Comparison of ENCODE assay signal across 33 cellular contexts in genomic region chr5:171720086-171720485, GRCh38.
"Had no signal": no experiment of that assay in that cellular context is flagged by ENCODE, and none has a peak within 500 bp of the region (broad histone marks: within the 10 kb centered on the region; RNA-seq: fewer than 3 reads in every experiment).

No MANE protein-coding gene starts in this region.

- H3K27ac ChIP-seq: cardiac muscle cell, PC-9, RWPE1, SJCRH30, SK-N-MC had no signal

- DNase-seq: activated CD4-positive, alpha-beta T cell treated with anti-CD3 and anti-CD28 coated beads for 36 hours; activated CD4-positive, alpha-beta T cell treated with anti-CD3 and anti-CD28 coated beads, Interleukin-2, amount 10 ng/mL, durations not matched to agents 7 days and 5 days; activated CD4-positive, alpha-beta T cell treated with anti-CD3 and anti-CD28 coated beads, Interleukin-2, amount 50 U/mL, for 48 hours; activated CD8-positive, alpha-beta memory T cell treated with anti-CD3 and anti-CD28 coated beads, Interleukin-2, amount 50 U/mL, for 4 hours; activated naive CD4-positive, alpha-beta T cell treated with anti-CD3 and anti-CD28 coated beads, Interleukin-2, amount 10 ng/mL, durations not matched to agents 7 days and 5 days; activated naive CD8-positive, alpha-beta T cell treated with anti-CD3 and anti-CD28 coated beads, Interleukin-2, amount 50 U/mL, for 24 hours; activated T-cell treated with anti-CD3 and anti-CD28 coated beads for 4 hours; activated T-cell treated with anti-CD3 and anti-CD28 coated beads, Interleukin-2, amount 50 U/mL, for 4 hours; anterior cingulate cortex; NCI-H1092 treated with DMSO at 0.1 percent for 48 hours; NCI-H1417; NCI-H146; NCI-H187; NCI-H2029 treated with DMSO at 0.1 percent for 48 hours; NCI-H2107; NCI-H2171; NCI-H510A; NCI-H526; NCI-H748 treated with DMSO at 0.1 percent for 48 hours; NK-92 treated with Interleukin-12 subunit alpha and Interleukin-12 subunit beta, amount 100 ng/mL, for 24 hours; PC-9; SHP77; SJCRH30 had no signal

- H3K9me3 Mint-ChIP-seq: activated CD4-positive, alpha-beta T cell treated with anti-CD3 and anti-CD28 coated beads, Interleukin-2, amount 10 ng/mL, durations not matched to agents 7 days and 5 days; activated naive CD4-positive, alpha-beta T cell treated with anti-CD3 and anti-CD28 coated beads, Interleukin-2, amount 10 ng/mL, durations not matched to agents 7 days and 5 days; activated naive CD8-positive, alpha-beta T cell treated with anti-CD3 and anti-CD28 coated beads, Interleukin-2, amount 50 U/mL, for 24 hours; activated T-cell treated with anti-CD3 and anti-CD28 coated beads, Interleukin-2, amount 50 U/mL, for 4 hours; activated T-helper 1 cell treated with anti-CD3 and anti-CD28 coated beads, Interleukin-12 subunit alpha, Interleukin-12 subunit beta, Interleukin-2, Interleukin-4 antibody, amounts not matched to agents 30 ng/mL and 10 ng/mL and 1 ng/mL, durations not matched to agents 14 hours and 24 hours and 36 hours; T-helper 1 cell treated with Interleukin-12 subunit alpha and Interleukin-12 subunit beta and Interleukin-4 antibody, amounts not matched to agents 30 μg/mL and 1 μg/mL, for 36 hours; T-helper 2 cell treated with Interferon-gamma antibody and Interleukin-4, amounts not matched to agents 5 μg/mL and 100 μg/mL, for 36 hours had no signal

- H3K36me3 Mint-ChIP-seq: activated naive CD4-positive, alpha-beta T cell treated with anti-CD3 and anti-CD28 coated beads, Interleukin-2, amount 10 ng/mL, durations not matched to agents 7 days and 5 days; activated naive CD8-positive, alpha-beta T cell; brain; WTC11 had no signal

- H3K4me3 Mint-ChIP-seq: activated CD4-positive, alpha-beta T cell treated with anti-CD3 and anti-CD28 coated beads for 36 hours; activated CD4-positive, alpha-beta T cell treated with anti-CD3 and anti-CD28 coated beads, Interleukin-2, amount 10 ng/mL, durations not matched to agents 7 days and 5 days; activated naive CD4-positive, alpha-beta T cell treated with anti-CD3 and anti-CD28 coated beads, Interleukin-2, amount 10 ng/mL, durations not matched to agents 7 days and 5 days; activated naive CD8-positive, alpha-beta T cell; activated naive CD8-positive, alpha-beta T cell treated with anti-CD3 and anti-CD28 coated beads, Interleukin-2, amount 50 U/mL, for 24 hours; activated T-cell treated with anti-CD3 and anti-CD28 coated beads, Interleukin-2, amount 50 U/mL, for 4 hours; activated T-helper 1 cell treated with anti-CD3 and anti-CD28 coated beads, Interleukin-12 subunit alpha, Interleukin-12 subunit beta, Interleukin-2, Interleukin-4 antibody, amounts not matched to agents 30 ng/mL and 10 ng/mL and 1 ng/mL, durations not matched to agents 14 hours and 24 hours and 36 hours; brain; T-helper 1 cell treated with Interleukin-12 subunit alpha and Interleukin-12 subunit beta and Interleukin-4 antibody, amounts not matched to agents 30 μg/mL and 1 μg/mL, for 36 hours; T-helper 2 cell treated with Interferon-gamma antibody and Interleukin-4, amounts not matched to agents 5 μg/mL and 100 μg/mL, for 36 hours; WTC11 had no signal

- H3K4me3 ChIP-seq: cardiac muscle cell, K562, PC-9, SJCRH30, SK-N-MC had no signal

- H3K4me1 ChIP-seq: SJCRH30 had no signal

- H3K36me3 ChIP-seq: cardiac muscle cell, SJCRH30 had no signal

- H3K9me3 ChIP-seq: SJCRH30 had no signal

- H2AFZ ChIP-seq: PC-9 had no signal

- H3K27me3 ChIP-seq: cardiac muscle cell, SJCRH30 had no signal

- H3K4me2 ChIP-seq: PC-9 had no signal

- H3K4me1 Mint-ChIP-seq: activated naive CD4-positive, alpha-beta T cell treated with anti-CD3 and anti-CD28 coated beads, Interleukin-2, amount 10 ng/mL, durations not matched to agents 7 days and 5 days had no signal

- H3K27ac Mint-ChIP-seq: activated CD4-positive, alpha-beta T cell treated with anti-CD3 and anti-CD28 coated beads for 36 hours; activated CD4-positive, alpha-beta T cell treated with anti-CD3 and anti-CD28 coated beads, Interleukin-2, amount 10 ng/mL, durations not matched to agents 7 days and 5 days; activated naive CD4-positive, alpha-beta T cell treated with anti-CD3 and anti-CD28 coated beads, Interleukin-2, amount 10 ng/mL, durations not matched to agents 7 days and 5 days; activated naive CD8-positive, alpha-beta T cell; activated naive CD8-positive, alpha-beta T cell treated with anti-CD3 and anti-CD28 coated beads, Interleukin-2, amount 50 U/mL, for 24 hours; activated T-helper 1 cell treated with anti-CD3 and anti-CD28 coated beads, Interleukin-12 subunit alpha, Interleukin-12 subunit beta, Interleukin-2, Interleukin-4 antibody, amounts not matched to agents 30 ng/mL and 10 ng/mL and 1 ng/mL, durations not matched to agents 14 hours and 24 hours and 36 hours; brain; T-helper 1 cell treated with Interleukin-12 subunit alpha and Interleukin-12 subunit beta and Interleukin-4 antibody, amounts not matched to agents 30 μg/mL and 1 μg/mL, for 36 hours; T-helper 2 cell treated with Interferon-gamma antibody and Interleukin-4, amounts not matched to agents 5 μg/mL and 100 μg/mL, for 36 hours; WTC11 had no signal
